8 cellular contexts compared by ENCODE assay signal in genomic region chrX:49172280-49172780, GRCh38. TPM values are rescaled to one million over a fixed set of nuclear protein-coding genes. Genes with fewer than 3 reads are reported as not detected.
DNase-seq lines count a peak whose midpoint lies in the region; ATAC-seq and TF ChIP-seq lines count a peak whose summit lies in the region.

No MANE protein-coding gene starts in this region.

- H3K36me3 ChIP-seq in iPS-20b (ENCODE audit: insufficient read depth, low read depth, low read length) = no peaks in the 10 kb centered on the region

- no peaks in the 10 kb centered on the region for H3K4me1 ChIP-seq in iPS-20b (ENCODE audit: insufficient read depth, low read length)

- H3K27ac ChIP-seq in iPS-20b (ENCODE audit: low read length) = no peak overlapping the region

- H3K9me3 ChIP-seq in iPS-20b (ENCODE audit: insufficient read depth, low read depth, low read length) = no peaks in the 10 kb centered on the region

- peaks cover 15% of the 10 kb centered on the region for H3K36me3 Mint-ChIP-seq in T-helper 1 cell treated with Interleukin-12 subunit alpha and Interleukin-12 subunit beta and Interleukin-4 antibody, amounts not matched to agents 30 μg/mL and 1 μg/mL, for 36 hours (ENCODE audit: low read depth)

- no peaks in the 10 kb centered on the region for H3K9me3 Mint-ChIP-seq in T-helper 1 cell treated with Interleukin-12 subunit alpha and Interleukin-12 subunit beta and Interleukin-4 antibody, amounts not matched to agents 30 μg/mL and 1 μg/mL, for 36 hours

- peaks cover 22% of the 10 kb centered on the region for H3K4me1 Mint-ChIP-seq in T-helper 1 cell treated with Interleukin-12 subunit alpha and Interleukin-12 subunit beta and Interleukin-4 antibody, amounts not matched to agents 30 μg/mL and 1 μg/mL, for 36 hours (ENCODE audit: low read depth)

- TF ChIP-seq CTCF in astrocyte of the cerebellum (IDR thresholded peaks at IDR 0.05; ENCODE audit: low read depth, low read length, missing control alignments) = no peak

- H3K9ac ChIP-seq in iPS-20b (ENCODE audit: low read depth, low read length) = no peak overlapping the region

- H3K4me3 ChIP-seq in astrocyte of the cerebellum (ENCODE audit: low read depth, low read length) (peak overlapping the region; percentile 59), iPS-20b (ENCODE audit: low read length) (peak overlapping the region; percentile 57; the same call in 1 of the 2 replicates)

- peak; percentile 63 for DNase-seq in EH (ENCODE audit: low read depth)
- DNase-seq in LHCN-M2 (ENCODE audit: low read depth) = peak; percentile 80
- no peak for DNase-seq in astrocyte of the cerebellum (ENCODE audit: low read depth)
- DNase-seq in stimulated activated CD4-positive, alpha-beta T cell treated with anti-CD3 and anti-CD28 coated beads, Interleukin-2, amount 100 ng/mL, for 24 hours = peak; percentile 74 to 78
- DNase-seq in retina = no peak

- in situ Hi-C loops in astrocyte of the cerebellum (cut with HindIII; ENCODE audit: low sequenced_read_pairs) = no loop called here

- H3K27me3 Mint-ChIP-seq in T-helper 1 cell treated with Interleukin-12 subunit alpha and Interleukin-12 subunit beta and Interleukin-4 antibody, amounts not matched to agents 30 μg/mL and 1 μg/mL, for 36 hours (ENCODE audit: low read depth) = no peaks in the 10 kb centered on the region

- peaks cover 40% of the 10 kb centered on the region for H3K27me3 ChIP-seq in iPS-20b (ENCODE audit: insufficient read depth, low read length)

- peak; percentile 73 for ATAC-seq in GM21737 (IDR thresholded peaks at IDR 0.05; ENCODE audit: unreplicated experiment)

- peak overlapping the region; percentile 75 for H3K27ac Mint-ChIP-seq in T-helper 1 cell treated with Interleukin-12 subunit alpha and Interleukin-12 subunit beta and Interleukin-4 antibody, amounts not matched to agents 30 μg/mL and 1 μg/mL, for 36 hours

- H3K4me3 Mint-ChIP-seq in T-helper 1 cell treated with Interleukin-12 subunit alpha and Interleukin-12 subunit beta and Interleukin-4 antibody, amounts not matched to agents 30 μg/mL and 1 μg/mL, for 36 hours = peak overlapping the region; percentile 86

RNA-seq across cellular contexts. Expression of gene PLP2, which starts 0.6 kb away (rescaled TPM):
- total RNA-seq in LHCN-M2 (2014; rRNA removed) = 61.6 and 83.5 TPM in 2 replicates
- polyA plus RNA-seq in LHCN-M2 (2012) = 200 TPM

RNA-seq across cellular contexts. Expression of gene MAGIX, which starts 9.8 kb away (rescaled TPM):
- total RNA-seq in LHCN-M2 (2014; rRNA removed) = 3.8 and 4.0 TPM in 2 replicates
- polyA plus RNA-seq in LHCN-M2 (2012) = 1.9 TPM

RNA-seq across cellular contexts. Expression of gene PRICKLE3, which starts 13.8 kb away (rescaled TPM):
- 8.1 and 8.5 TPM in 2 replicates for total RNA-seq in LHCN-M2 (2014; rRNA removed)
- polyA plus RNA-seq in LHCN-M2 (2012) = 8.4 TPM

RNA-seq across cellular contexts. Expression of gene SYP, which starts 27.7 kb away (rescaled TPM):
- total RNA-seq in LHCN-M2 (2014; rRNA removed) = 1.4 and 2.0 TPM in 2 replicates
- 1.2 TPM for polyA plus RNA-seq in LHCN-M2 (2012)

RNA-seq across cellular contexts. Expression of gene GPKOW, which starts 48.8 kb away (rescaled TPM):
- total RNA-seq in LHCN-M2 (2014; rRNA removed) = 25.4 and 26.2 TPM in 2 replicates
- 27.5 TPM for polyA plus RNA-seq in LHCN-M2 (2012)

Comparison
In these comparisons a context has a peak if more than half of its experiments do, and no peak if none do; other contexts are left out.
1. DNase-seq: peak in EH (single experiment), LHCN-M2 (single experiment) and stimulated activated CD4-positive, alpha-beta T cell treated with anti-CD3 and anti-CD28 coated beads, Interleukin-2, amount 100 ng/mL, for 24 hours (2 of 2); none in astrocyte of the cerebellum (single experiment) and retina (single experiment).